Comparison of ENCODE assay signal across 8 cellular contexts in the genomic region with DNA sequence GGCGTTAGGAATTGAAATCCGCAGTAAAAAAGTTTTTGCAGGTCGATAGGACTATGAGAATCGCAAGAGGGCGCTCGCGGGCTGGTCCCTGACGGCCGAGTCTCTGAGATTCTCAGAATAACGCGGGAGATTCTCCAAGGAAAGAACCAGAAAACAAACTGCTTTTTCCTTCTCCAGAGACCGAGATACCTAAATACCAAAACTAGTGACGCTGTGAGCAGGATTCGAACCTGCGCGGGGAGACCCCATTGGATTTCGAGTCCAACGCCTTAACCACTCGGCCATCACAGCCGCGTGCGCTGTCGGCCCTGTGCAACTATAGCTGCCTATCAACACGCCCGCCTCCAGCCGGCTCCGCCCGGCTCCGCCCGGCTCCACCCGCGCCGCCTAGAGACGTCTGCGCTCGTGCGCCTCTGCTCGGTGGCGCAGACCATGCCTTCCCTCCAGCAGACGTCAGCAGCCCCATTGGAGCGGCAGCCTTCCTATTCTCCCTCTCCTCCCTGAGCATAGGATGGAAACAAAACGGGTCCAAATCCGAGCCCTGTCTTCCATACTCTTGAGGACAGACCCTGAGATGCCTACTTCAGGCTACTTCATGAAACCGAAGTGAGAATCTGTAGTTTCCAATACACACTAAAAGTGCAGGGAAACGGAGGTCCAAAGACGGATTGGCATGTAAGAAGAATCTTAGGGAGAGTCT. TPM values are rescaled to one million over a fixed set of nuclear protein-coding genes. Genes with fewer than 3 reads are reported as not detected.
DNase-seq lines count a peak whose midpoint lies in the region; ATAC-seq and TF ChIP-seq lines count a peak whose summit lies in the region.

No MANE protein-coding gene starts in this region.

- peak overlapping the region; percentile 95 for H2AFZ ChIP-seq in SU-DHL-6 (ENCODE audit: low read depth, low read length, severe bottlenecking)

- peak overlapping the region; percentile 76 for H3K27ac ChIP-seq in SU-DHL-6 (ENCODE audit: low read depth, low read length)
- H3K27ac ChIP-seq in adrenal gland = peak overlapping the region; percentile 60 to 90 (median 81)
- H3K27ac ChIP-seq in heart left ventricle = peak overlapping the region; percentile 31 to 89 (median 81)
- peak overlapping the region; percentile 64 for H3K27ac ChIP-seq in upper lobe of right lung

- DNase-seq in NCI-H1417 (lab: John Stamatoyannopoulos, UW) (peak; percentile 89 to 98 (median 90)), adrenal gland (peak; percentile 93 to 99 (median 96)), heart left ventricle (peak; percentile 94 to 97 (median 94)), posterior cingulate gyrus (peak; percentile 85 to 99 (median 92)), upper lobe of right lung (peak; percentile 97)

- 1 to 2% (median 2%) methylated on average over 22 to 46 of the region's 46 CpGs for WGBS in adrenal gland, 4 donors
- 1 to 3% (median 2%) methylated on average over 32 to 46 of the region's 46 CpGs for WGBS in heart left ventricle, 4 donors

- H3F3A ChIP-seq in SU-DHL-6 (ENCODE audit: insufficient read depth) = peaks cover 4% of the 10 kb centered on the region; the same call in 1 of the 2 replicates

- H3K9ac ChIP-seq in SU-DHL-6 (ENCODE audit: low read length) = peak overlapping the region; percentile 68

- H3K4me3 ChIP-seq in SU-DHL-6 (ENCODE audit: insufficient read depth, low read length, poor library complexity, severe bottlenecking) = peak overlapping the region; percentile 71
- H3K4me3 ChIP-seq in adrenal gland = no peak overlapping the region
- H3K4me3 ChIP-seq in heart left ventricle = peak overlapping the region in 8 of 12 donors; percentile 2 to 48 (median 33)
- peak overlapping the region; percentile 40 for H3K4me3 ChIP-seq in upper lobe of right lung

- H3K4me1 ChIP-seq in adrenal gland (replicated peaks in 1 of 2) = peaks cover 0 to 14% of the 10 kb centered on the region in 2 donors
- H3K4me1 ChIP-seq in heart left ventricle = peaks cover 0 to 45% (median 15%) of the 10 kb centered on the region in 12 donors
- H3K4me1 ChIP-seq in upper lobe of right lung = peaks cover 18% of the 10 kb centered on the region

- ATAC-seq in HG02759 (IDR thresholded peaks at IDR 0.05; ENCODE audit: unreplicated experiment) (peak; percentile 89), heart left ventricle (peak; percentile 90 to 93 (median 91)), upper lobe of right lung (peak; percentile 92)

- H3K9me3 ChIP-seq in SU-DHL-6 (ENCODE audit: insufficient read depth, low read length) (no peaks in the 10 kb centered on the region), adrenal gland (replicated peaks in 1 of 3) (no peaks in the 10 kb centered on the region), heart left ventricle (no peaks in the 10 kb centered on the region), upper lobe of right lung (no peaks in the 10 kb centered on the region)

- no peaks in the 10 kb centered on the region for H3K9me2 ChIP-seq in SU-DHL-6 (replicated peaks; ENCODE audit: insufficient read depth, low read length)

- H3K36me3 ChIP-seq in SU-DHL-6 (ENCODE audit: low read length) (no peaks in the 10 kb centered on the region), adrenal gland (replicated peaks in 1 of 2) (peaks cover 0 to 46% of the 10 kb centered on the region in 2 donors), heart left ventricle (peaks cover 8 to 48% (median 45%) of the 10 kb centered on the region in 9 donors), upper lobe of right lung (peaks cover 46% of the 10 kb centered on the region)

- TF ChIP-seq POLR2A in adrenal gland (IDR thresholded peaks at IDR 0.05) (peak; percentile 48 to 70), heart left ventricle (IDR thresholded peaks at IDR 0.05) (peak in 1 of 2 donors; percentile 75)

- peak; percentile 86 for TF ChIP-seq CTCF in GM12872 (IDR thresholded peaks at IDR 0.05; ENCODE audit: insufficient read depth, low read depth, low read length)
- peak; percentile 80 for TF ChIP-seq CTCF in SU-DHL-6 (IDR thresholded peaks at IDR 0.05; ENCODE audit: insufficient read depth, low read length, poor library complexity, severe bottlenecking)
- TF ChIP-seq CTCF in adrenal gland (IDR thresholded peaks at IDR 0.05) = peak; percentile 81 to 98 (median 92)
- TF ChIP-seq CTCF in heart left ventricle (IDR thresholded peaks at IDR 0.05) = peak; percentile 82 to 95 (median 90)
- TF ChIP-seq CTCF in upper lobe of right lung (IDR thresholded peaks at IDR 0.05) = peak; percentile 84

- intact Hi-C loops in adrenal gland (cut with DNase I) = no loop called here
- intact Hi-C loops in heart left ventricle (cut with DNase I) = loop anchor here in 7 of 10 donors (1.0 to 10.0 kb wide), 9 partner anchors 12 to 302 kb away; partner anchors contain the start of genes PER1 (in 1 of the 7) and VAMP2 (in 1 of the 7)
- intact Hi-C loops in posterior cingulate gyrus (cut with DNase I) = loop anchor here (1.0 to 2.0 kb wide), 2 partner anchors 14 to 17 kb away; partner anchors contain the start of gene HES7
- intact Hi-C loops in upper lobe of right lung (cut with DNase I) = no loop called here

- no peaks in the 10 kb centered on the region for H3K79me2 ChIP-seq in SU-DHL-6 (ENCODE audit: insufficient read depth, low read length)

- no peaks in the 10 kb centered on the region for H4K20me1 ChIP-seq in SU-DHL-6 (ENCODE audit: low read depth, low read length)

- no peaks in the 10 kb centered on the region for H3K27me3 ChIP-seq in SU-DHL-6 (ENCODE audit: low read length)
- no peaks in the 10 kb centered on the region for H3K27me3 ChIP-seq in adrenal gland
- no peaks in the 10 kb centered on the region for H3K27me3 ChIP-seq in heart left ventricle
- no peaks in the 10 kb centered on the region for H3K27me3 ChIP-seq in upper lobe of right lung

- peak overlapping the region; percentile 83 for H3K4me2 ChIP-seq in SU-DHL-6 (ENCODE audit: low read depth, low read length, poor library complexity, severe bottlenecking)

RNA-seq across cellular contexts. Expression of gene PER1, which starts 13.4 kb away (rescaled TPM):
- total RNA-seq in adrenal gland = 100 to 1,000 TPM in 5 of 8 donors, 10 to 100 TPM in 3; 40.1 to 295 (median 108) TPM
- 100 to 1,000 TPM in 2 of 3 donors, 10 to 100 TPM in 1; 12.4 to 360 (median 161) TPM for polyA plus RNA-seq in adrenal gland
- 100 to 1,000 TPM in 3 of 9 donors, 10 to 100 TPM in 6; 40.2 to 132 (median 86.3) TPM for total RNA-seq in heart left ventricle
- 100 to 1,000 TPM in 1 of 2 donors, 10 to 100 TPM in 1; 96.2 to 164 TPM for polyA plus RNA-seq in heart left ventricle
- total RNA-seq in upper lobe of right lung = 350 TPM

RNA-seq across cellular contexts. Expression of gene HES7, which starts 14.9 kb away (rescaled TPM):
- total RNA-seq in adrenal gland (under 1 TPM in 2 of 8 donors, not detected in 6; 0.29 to 0.34 TPM), heart left ventricle (under 1 TPM in 4 of 9 donors, not detected in 5; 0.17 to 0.76 (median 0.44) TPM), upper lobe of right lung (not detected)
- polyA plus RNA-seq in adrenal gland (1 to 10 TPM in 1 of 3 donors, under 1 TPM in 1, not detected in 1; 0.32 to 1.0 TPM), heart left ventricle (under 1 TPM; 0.23 to 0.40 TPM)

RNA-seq across cellular contexts. Expression of gene ALOXE3, which starts 20.5 kb away (rescaled TPM):
- total RNA-seq in adrenal gland (not detected), heart left ventricle (not detected), upper lobe of right lung (not detected)
- polyA plus RNA-seq in adrenal gland (not detected), heart left ventricle (under 1 TPM in 1 of 2 donors, not detected in 1; 0.12 TPM)

RNA-seq across cellular contexts. Expression of gene VAMP2, which starts 23.9 kb away (rescaled TPM):
- total RNA-seq in adrenal gland = 100 to 1,000 TPM in 2 of 8 donors, 10 to 100 TPM in 6; 18.8 to 139 (median 61.5) TPM
- 100 to 1,000 TPM in 1 of 3 donors, 10 to 100 TPM in 2; 65.8 to 206 (median 81.2) TPM for polyA plus RNA-seq in adrenal gland
- total RNA-seq in heart left ventricle = 10 to 100 TPM; 21.5 to 67.2 (median 51.1) TPM
- polyA plus RNA-seq in heart left ventricle = 10 to 100 TPM; 49.0 to 50.6 TPM
- 78.1 TPM for total RNA-seq in upper lobe of right lung

RNA-seq across cellular contexts. Expression of gene TMEM107, which starts 37.4 kb away (rescaled TPM):
- 10 to 100 TPM in 7 of 8 donors, 1 to 10 TPM in 1; 6.2 to 31.9 (median 20.1) TPM for total RNA-seq in adrenal gland
- polyA plus RNA-seq in adrenal gland = 10 to 100 TPM in 2 of 3 donors, 1 to 10 TPM in 1; 8.3 to 14.0 (median 11.9) TPM
- total RNA-seq in heart left ventricle = 10 to 100 TPM in 3 of 9 donors, 1 to 10 TPM in 6; 5.3 to 16.4 (median 8.4) TPM
- polyA plus RNA-seq in heart left ventricle = 1 to 10 TPM; 3.8 to 8.9 TPM
- 9.3 TPM for total RNA-seq in upper lobe of right lung

Comparison
In these comparisons a context has a peak if more than half of its experiments do, and no peak if none do; other contexts are left out.
1. H3K4me3 ChIP-seq: peak in SU-DHL-6 (single experiment), heart left ventricle (8 of 12) and upper lobe of right lung (single experiment); none in adrenal gland (0 of 4).
2. intact Hi-C loops: an anchor here in heart left ventricle (1.0 to 10.0 kb wide) and posterior cingulate gyrus (1.0 to 2.0 kb wide); none called in adrenal gland and upper lobe of right lung.
3. Peak in every context shown above with its lines, with median percentiles within 50 percentile points of each other: CTCF ChIP-seq, ATAC-seq, DNase-seq and H3K27ac ChIP-seq.